19 cellular contexts compared by ENCODE assay signal in genomic region chr11:364991-365390, GRCh38. TPM values are rescaled to one million over a fixed set of nuclear protein-coding genes. Genes with fewer than 3 reads are reported as not detected.
"Had no signal": no experiment of that assay in that cellular context is flagged by ENCODE, and none has a peak within 500 bp of the region (broad histone marks: within the 10 kb centered on the region; RNA-seq: fewer than 3 reads in every experiment).

No MANE protein-coding gene starts in this region.

- H3K36me3 ChIP-seq: esophagus muscularis mucosa, heart left ventricle, thoracic aorta, vagina had no signal

- H3K36me3 Mint-ChIP-seq: stimulated activated effector memory CD8-positive, alpha-beta T cell treated with anti-CD3 and anti-CD28 coated beads, Interleukin-12 subunit alpha, Interleukin-12 subunit beta, amount 100 ng/mL, for 72 hours; type B pancreatic cell had no signal

- H3K4me1 ChIP-seq: foreskin keratinocyte, parathyroid adenoma had no signal

- DNase-seq: heart left ventricle, mesenchymal stem cell, nucleus accumbens had no signal

- H3K9me3 ChIP-seq: thoracic aorta, vagina had no signal

- H3K27ac Mint-ChIP-seq: activated CD4-positive, alpha-beta memory T cell treated with anti-CD3 and anti-CD28 coated beads for 36 hours; activated CD4-positive, alpha-beta T cell treated with anti-CD3 and anti-CD28 coated beads, Interleukin-2, amount 10 ng/mL, durations not matched to agents 24 days and 14 days; activated naive CD4-positive, alpha-beta T cell treated with anti-CD3 and anti-CD28 coated beads, Interleukin-2, amount 50 U/mL, for 72 hours; activated T-helper 17 cell treated with anti-CD3 and anti-CD28 coated beads, Interleukin-2, amount 50 U/mL, for 72 hours; nephron; stimulated activated effector memory CD8-positive, alpha-beta T cell treated with anti-CD3 and anti-CD28 coated beads, Interleukin-12 subunit alpha, Interleukin-12 subunit beta, amount 100 ng/mL, for 72 hours; stimulated activated naive CD8-positive, alpha-beta T cell treated with anti-CD3 and anti-CD28 coated beads, Interleukin-15, Interleukin-2, amounts not matched to agents 100 ng/mL and 50 ng/mL, for 24 hours; type B pancreatic cell had no signal

- H3K4me3 ChIP-seq: esophagus muscularis mucosa, heart left ventricle, thoracic aorta, vagina had no signal

- H3K27me3 ChIP-seq: vagina had no signal

- H3K27ac ChIP-seq: esophagus muscularis mucosa, heart left ventricle, parathyroid adenoma, thoracic aorta, vagina had no signal

- H3K9me3 Mint-ChIP-seq: activated CD4-positive, alpha-beta T cell treated with anti-CD3 and anti-CD28 coated beads, Interleukin-2, amount 10 ng/mL, durations not matched to agents 24 days and 14 days; activated T-cell treated with anti-CD3 and anti-CD28 coated beads, Interleukin-2, amount 50 U/mL, for 4 hours; activated T-helper 17 cell treated with anti-CD3 and anti-CD28 coated beads, Interleukin-2, amount 50 U/mL, for 72 hours; central memory CD8-positive, alpha-beta T cell; stimulated activated effector memory CD8-positive, alpha-beta T cell treated with anti-CD3 and anti-CD28 coated beads, Interleukin-12 subunit alpha, Interleukin-12 subunit beta, amount 100 ng/mL, for 72 hours; type B pancreatic cell had no signal

- H3K4me3 Mint-ChIP-seq: activated CD4-positive, alpha-beta memory T cell treated with anti-CD3 and anti-CD28 coated beads for 36 hours; activated CD4-positive, alpha-beta T cell treated with anti-CD3 and anti-CD28 coated beads, Interleukin-2, amount 10 ng/mL, durations not matched to agents 24 days and 14 days; activated T-cell treated with anti-CD3 and anti-CD28 coated beads, Interleukin-2, amount 50 U/mL, for 4 hours; activated T-helper 17 cell treated with anti-CD3 and anti-CD28 coated beads, Interleukin-2, amount 50 U/mL, for 72 hours; nephron; stimulated activated naive CD8-positive, alpha-beta T cell treated with anti-CD3 and anti-CD28 coated beads, Interleukin-15, Interleukin-2, amounts not matched to agents 100 ng/mL and 50 ng/mL, for 24 hours; type B pancreatic cell had no signal

RNA-seq across cellular contexts. Expression of gene PKP3, which starts 29.0 kb away (rescaled TPM):
- total RNA-seq: activated CD4-positive, alpha-beta T cell treated with anti-CD3 and anti-CD28 coated beads, Interleukin-2, amount 10 ng/mL, durations not matched to agents 24 days and 14 days; activated T-helper 17 cell treated with anti-CD3 and anti-CD28 coated beads, Interleukin-2, amount 50 U/mL, for 72 hours; mononuclear cell had no signal
